ENCODE assay signal across 8 cellular contexts in genomic region chr6:154229796-154230195, GRCh38.
DNase-seq lines count a peak whose midpoint lies in the region; ATAC-seq and TF ChIP-seq lines count a peak whose summit lies in the region.

No MANE protein-coding gene starts in this region.

- peak overlapping the region in 3 of 4 donors; percentile 1 to 10 (median 10) for H3K4me3 ChIP-seq in Peyer's patch
- H3K4me3 ChIP-seq in mesenchymal stem cell (ENCODE audit: insufficient read depth in 1 of 2, low read depth in 1 of 2, low read length in 2 of 2): no peak overlapping the region

- H2AFZ ChIP-seq in mesenchymal stem cell (ENCODE audit: low read depth, low read length): no peak overlapping the region

- no peak overlapping the region for H3K23ac ChIP-seq in mesenchymal stem cell (ENCODE audit: low read length in 2 of 2)

- ATAC-seq in GM18498 (IDR thresholded peaks at IDR 0.05; ENCODE audit: unreplicated experiment) (peak; percentile 62), HG02588 (IDR thresholded peaks at IDR 0.05; ENCODE audit: unreplicated experiment) (peak; percentile 68), memory B cell (ENCODE audit: low read depth) (peak; percentile 75)

- H3K18ac ChIP-seq in mesenchymal stem cell (ENCODE audit: low read depth in 1 of 2, low read length in 2 of 2): no peak overlapping the region

- H3K4ac ChIP-seq in mesenchymal stem cell (ENCODE audit: low read depth in 1 of 2, low read length in 2 of 2): no peak overlapping the region

- no peak overlapping the region for H2BK120ac ChIP-seq in mesenchymal stem cell (ENCODE audit: low read depth, low read length)

- no peak overlapping the region for H4K91ac ChIP-seq in mesenchymal stem cell (ENCODE audit: low read length)

- H3K9ac ChIP-seq in mesenchymal stem cell (ENCODE audit: low read length): no peak overlapping the region

- no peaks in the 10 kb centered on the region for H3K36me3 Mint-ChIP-seq in memory B cell

- H2BK5ac ChIP-seq in mesenchymal stem cell (ENCODE audit: low read depth, low read length, poor library complexity, severe bottlenecking): no peak overlapping the region

- peaks cover 14% of the 10 kb centered on the region for H3K4me1 Mint-ChIP-seq in memory B cell

- H4K8ac ChIP-seq in mesenchymal stem cell (ENCODE audit: low read length): no peak overlapping the region

- no peak overlapping the region for H3K4me2 ChIP-seq in mesenchymal stem cell (ENCODE audit: low read length, poor library complexity, severe bottlenecking)

- H3K27ac Mint-ChIP-seq in memory B cell: peak overlapping the region; percentile 52

- TF ChIP-seq CTCF in Peyer's patch (IDR thresholded peaks at IDR 0.05) (no peak), GM20000 (IDR thresholded peaks at IDR 0.05; ENCODE audit: extremely low read depth, missing control alignments) (no peak)

- H3K9me3 ChIP-seq in Peyer's patch: no peaks in the 10 kb centered on the region
- H3K9me3 ChIP-seq in mesenchymal stem cell (ENCODE audit: control insufficient read depth, low read length): no peaks in the 10 kb centered on the region

- no peaks in the 10 kb centered on the region for H3K27me3 Mint-ChIP-seq in memory B cell

- H3K9me3 Mint-ChIP-seq in memory B cell: no peaks in the 10 kb centered on the region

- TF ChIP-seq POLR2A in Peyer's patch (IDR thresholded peaks at IDR 0.05): no peak

- WGBS in mesenchymal stem cell: 99% methylated on average over 4 of the region's 6 CpGs

- H3K36me3 ChIP-seq in Peyer's patch (no peaks in the 10 kb centered on the region), mesenchymal stem cell (ENCODE audit: control insufficient read depth in 1 of 2, insufficient read depth in 2 of 2, low read depth in 1 of 2, low read length in 2 of 2) (no peaks in the 10 kb centered on the region)

- no peak overlapping the region for H2BK12ac ChIP-seq in mesenchymal stem cell (ENCODE audit: low read length in 2 of 2)

- no peak overlapping the region for H3K27ac ChIP-seq in Peyer's patch
- H3K27ac ChIP-seq in mesenchymal stem cell (ENCODE audit: low read length, poor library complexity, severe bottlenecking): no peak overlapping the region

- peaks cover 0 to 4% (median 0%) of the 10 kb centered on the region in 4 donors for H3K4me1 ChIP-seq in Peyer's patch
- peaks cover 2% of the 10 kb centered on the region for H3K4me1 ChIP-seq in mesenchymal stem cell (ENCODE audit: control insufficient read depth, insufficient read depth, low read depth, low read length)

- H2AK5ac ChIP-seq in mesenchymal stem cell (ENCODE audit: low read length, severe bottlenecking): no peak overlapping the region

- no peaks in the 10 kb centered on the region for H3K79me1 ChIP-seq in mesenchymal stem cell (replicated peaks; ENCODE audit: low read length, poor library complexity, severe bottlenecking)

- H3K14ac ChIP-seq in mesenchymal stem cell (ENCODE audit: low read length in 2 of 2): no peak overlapping the region

- H3K4me3 Mint-ChIP-seq in memory B cell: peak overlapping the region; percentile 81

- no peaks in the 10 kb centered on the region for H3K27me3 ChIP-seq in Peyer's patch
- no peaks in the 10 kb centered on the region for H3K27me3 ChIP-seq in mesenchymal stem cell (ENCODE audit: control insufficient read depth in 1 of 2, insufficient read depth in 1 of 2, low read length in 2 of 2)

- DNase-seq in Peyer's patch (no peak), memory B cell (ENCODE audit: low spot score in 2 of 2) (no peak), mesenchymal stem cell (no peak), GM20000 (ENCODE audit: low spot score) (no peak), HCEC 1CT (no peak), iPS-NIHi11 (ENCODE audit: low spot score) (no peak)

- no peak overlapping the region for H2BK15ac ChIP-seq in mesenchymal stem cell (ENCODE audit: low read depth, poor library complexity, severe bottlenecking)

Comparison
In these comparisons a context has a peak if more than half of its experiments do, and no peak if none do; other contexts are left out.
1. H3K4me3 ChIP-seq: peak in Peyer's patch (3 of 4); none in mesenchymal stem cell (0 of 2).
2. Peak in every context shown above with its lines, with median percentiles within 50 percentile points of each other: ATAC-seq.